In genomic region chr2:11007331-11007909, GRCh38 we compare ENCODE assay signal across 24 cellular contexts.
DNase-seq lines count a peak whose midpoint lies in the region; ATAC-seq, FAIRE-seq and TF ChIP-seq lines count a peak whose summit lies in the region.
"Had no signal": no experiment of that assay in that cellular context is flagged by ENCODE, and none has a peak within 500 bp of the region (broad histone marks: within the 10 kb centered on the region; RNA-seq: fewer than 3 reads in every experiment).

No MANE protein-coding gene starts in this region.

- POLR2A ChIA-PET in A549 (lab: Yijun Ruan, JAX), result no interaction called here

- no peak for TF ChIP-seq RAD21 in A549 (conservative IDR thresholded peaks at IDR 0.05 in 1 of 2, IDR thresholded peaks at IDR 0.05 in 1 of 2)

- 85% methylated on average over 14 of the region's 14 CpGs for WGBS in A549 (ENCODE audit: missing lambda C conversion rate)

- peaks cover 9% of the 10 kb centered on the region; the same call in 2 of the 3 replicates for H3K9me3 ChIP-seq in A549
- H3K9me3 ChIP-seq: BE2C had no signal

- H3K4me2 ChIP-seq in A549, result no peak overlapping the region
- H3K4me2 ChIP-seq: BLaER1 had no signal

- H3K27ac ChIP-seq in A549, result no peak overlapping the region
- H3K27ac ChIP-seq: 22Rv1, BLaER1 had no signal

- CTCF ChIA-PET in A549 (lab: Yijun Ruan, JAX), result interaction anchor here (1.0 to 1.5 kb wide), 2 partner anchors 20 to 117 kb away, joined by 4 read pairs; no protein-coding TSS in a partner anchor

- H3K4me3 ChIP-seq in A549, result no peak overlapping the region
- H3K4me3 ChIP-seq: BLaER1, GM12878 had no signal

- no peak for ATAC-seq in A549
- ATAC-seq: GM12878 had no signal

- no peaks in the 10 kb centered on the region for H3K4me1 ChIP-seq in A549
- H3K4me1 ChIP-seq: BE2C, BLaER1 had no signal

- no peak for TF ChIP-seq CTCF in A549 (IDR thresholded peaks at IDR 0.05)

- no peak for FAIRE-seq in A549 (lab: Jason Lieb, UNC)
- FAIRE-seq: GM12878, GM12892, GM18507 had no signal

- no peak for TF ChIP-seq POLR2A in A549 (IDR thresholded peaks at IDR 0.05; ENCODE audit: low read length)

- DNase-seq in activated effector memory CD4-positive, alpha-beta T cell treated with anti-CD3 and anti-CD28 coated beads, Interleukin-2, amount 50 U/mL, for 16 hours, result peak; percentile 34
- DNase-seq in activated effector memory CD4-positive, alpha-beta T cell treated with Interleukin-2 at 50 U/mL for 16 hours, result no peak
- DNase-seq in A549 (ENCODE audit: low read depth in 1 of 2, low spot score in 1 of 2) (no peak), mesenteric fat pad (ENCODE audit: low spot score) (peak; percentile 74), medulla oblongata (ENCODE audit: extremely low spot score) (no peak)
- no peak for DNase-seq in activated CD8-positive, alpha-beta memory T cell treated with anti-CD3 and anti-CD28 coated beads, Interleukin-2, amount 50 U/mL, for 48 hours
- DNase-seq: ACHN; BE2C; C1 segment of cervical spinal cord; CD4-positive, alpha-beta memory T cell; CD4-positive, CD25-positive, alpha-beta regulatory T cell; CD8-positive, alpha-beta memory T cell; DMS 273 treated with DMSO at 0.1 percent for 48 hours; DMS153; DMS53; DMS79; DND-41; EL; GDM1 had no signal

- no peak for TF ChIP-seq EP300 in A549 (IDR thresholded peaks at IDR 0.05)

TF ChIP-seq in A549, 52 proteins besides CTCF, POLR2A, EP300 and RAD21:
- TF ChIP-seq ZC3H11A (IDR thresholded peaks at IDR 0.05), result peak; percentile 64
- TF ChIP-seq, protein P1, sequence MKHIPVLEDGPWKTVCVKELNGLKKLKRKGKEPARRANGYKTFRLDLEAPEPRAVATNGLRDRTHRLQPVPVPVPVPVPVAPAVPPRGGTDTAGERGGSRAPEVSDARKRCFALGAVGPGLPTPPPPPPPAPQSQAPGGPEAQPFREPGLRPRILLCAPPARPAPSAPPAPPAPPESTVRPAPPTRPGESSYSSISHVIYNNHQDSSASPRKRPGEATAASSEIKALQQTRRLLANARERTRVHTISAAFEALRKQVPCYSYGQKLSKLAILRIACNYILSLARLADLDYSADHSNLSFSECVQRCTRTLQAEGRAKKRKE (CRISPR knock-in tag; IDR thresholded peaks at IDR 0.05; ENCODE audit: low read depth), result no peak

Comparison
In these comparisons a context has a peak if more than half of its experiments do, and no peak if none do; other contexts are left out.
1. DNase-seq: peak in activated effector memory CD4-positive, alpha-beta T cell treated with anti-CD3 and anti-CD28 coated beads, Interleukin-2, amount 50 U/mL, for 16 hours (single experiment) and mesenteric fat pad (single experiment); none in activated effector memory CD4-positive, alpha-beta T cell treated with Interleukin-2 at 50 U/mL for 16 hours (single experiment), A549 (0 of 2), activated CD8-positive, alpha-beta memory T cell treated with anti-CD3 and anti-CD28 coated beads, Interleukin-2, amount 50 U/mL, for 48 hours (single experiment) and medulla oblongata (single experiment).